ENCODE assay signal across 29 cellular contexts in the genomic region with DNA sequence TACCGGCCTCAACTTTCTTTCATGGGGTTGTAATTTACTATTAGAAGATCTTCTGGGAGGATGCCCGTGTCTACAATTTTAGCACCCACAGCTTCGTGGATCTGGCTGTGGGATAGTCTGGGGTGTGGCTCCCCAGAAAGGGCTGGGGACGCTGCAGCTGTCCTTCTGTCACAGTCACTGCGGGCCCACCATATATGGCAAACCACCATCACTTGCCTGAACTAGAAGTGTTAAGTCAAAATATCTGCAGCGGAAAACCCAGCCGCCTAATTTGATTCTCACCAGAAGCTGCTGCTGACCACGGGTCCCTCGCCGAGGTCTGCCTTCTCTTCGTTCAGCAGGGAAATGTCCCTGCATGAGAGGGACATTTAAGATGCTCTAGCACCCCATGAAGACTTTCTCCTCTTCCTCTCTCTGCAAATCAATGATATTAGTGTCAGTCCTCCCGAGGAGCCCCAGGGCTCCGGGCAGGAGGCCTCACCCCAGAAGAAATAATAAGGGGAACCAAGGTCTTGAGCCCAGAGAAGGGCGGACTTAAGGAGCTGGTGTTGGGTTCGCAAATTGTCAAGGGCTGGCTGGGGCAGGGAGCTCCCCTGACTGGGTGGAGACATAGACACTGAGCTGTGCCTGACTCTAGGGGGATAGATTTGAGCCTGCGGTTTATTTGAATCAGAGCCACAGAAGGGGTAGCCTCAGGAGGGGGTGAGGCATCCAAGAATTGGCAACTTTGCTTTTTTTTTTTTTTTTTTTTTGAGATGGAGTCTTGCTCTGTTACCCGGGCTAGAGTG. TPM values are rescaled to one million over a fixed set of nuclear protein-coding genes. Genes with fewer than 3 reads are reported as not detected.
DNase-seq lines count a peak whose midpoint lies in the region; ATAC-seq and TF ChIP-seq lines count a peak whose summit lies in the region.
"Had no signal": no experiment of that assay in that cellular context is flagged by ENCODE, and none has a peak within 500 bp of the region (broad histone marks: within the 10 kb centered on the region; RNA-seq: fewer than 3 reads in every experiment).

No MANE protein-coding gene starts in this region.

- intact Hi-C loops in left lung (cut with DNase I), result no loop called here

- no peaks in the 10 kb centered on the region for H3K36me3 Mint-ChIP-seq in T-helper 1 cell treated with Interleukin-12 subunit alpha and Interleukin-12 subunit beta and Interleukin-4 antibody, amounts not matched to agents 30 μg/mL and 1 μg/mL, for 36 hours (ENCODE audit: low read depth)

- ATAC-seq in left lung (no peak), GM19324 (IDR thresholded peaks at IDR 0.05; ENCODE audit: low FRiP score, unreplicated experiment) (no peak)
- ATAC-seq: stimulated activated memory B cell treated with anti-CD40 and anti-IgM and Interleukin-4, amounts not matched to agents 10 μg/mL and 1 μg/mL and 100 μg/mL, for 72 hours had no signal

- H3K27ac ChIP-seq in coronary artery (no peak overlapping the region), osteoblast (ENCODE audit: low read depth, low read length) (no peak overlapping the region), left lung (no peak overlapping the region)
- H3K27ac ChIP-seq: brain microvascular endothelial cell, GM23248, parathyroid adenoma, Peyer's patch, right atrium auricular region, testis had no signal

- H3K9me3 Mint-ChIP-seq in T-helper 1 cell treated with Interleukin-12 subunit alpha and Interleukin-12 subunit beta and Interleukin-4 antibody, amounts not matched to agents 30 μg/mL and 1 μg/mL, for 36 hours, result peaks cover 7% of the 10 kb centered on the region

- peaks cover 5% of the 10 kb centered on the region for H3K4me1 Mint-ChIP-seq in T-helper 1 cell treated with Interleukin-12 subunit alpha and Interleukin-12 subunit beta and Interleukin-4 antibody, amounts not matched to agents 30 μg/mL and 1 μg/mL, for 36 hours (ENCODE audit: low read depth)

- H3K79me2 ChIP-seq in osteoblast (ENCODE audit: insufficient read depth, low read length), result no peaks in the 10 kb centered on the region
- H3K79me2 ChIP-seq: parathyroid adenoma had no signal

- H3K36me3 ChIP-seq in H7 (replicated peaks; ENCODE audit: control insufficient read depth, insufficient read depth, low read length) (no peaks in the 10 kb centered on the region), osteoblast (ENCODE audit: insufficient read depth, low read length) (no peaks in the 10 kb centered on the region), left lung (no peaks in the 10 kb centered on the region)
- H3K36me3 ChIP-seq: brain microvascular endothelial cell, Peyer's patch, right atrium auricular region had no signal

- no peak overlapping the region for H3K4me2 ChIP-seq in osteoblast (ENCODE audit: insufficient read depth, low read length)

- no peak for DNase-seq in T-helper 1 cell
- DNase-seq in H7, result peak; percentile 52
- DNase-seq in coronary artery (ENCODE audit: low spot score), result peak; percentile 49
- DNase-seq in osteoblast (ENCODE audit: insufficient read length, low spot score, missing footprints), result peak; percentile 76
- no peak for DNase-seq in left lung
- DNase-seq in HPDE6-E6E7 (ENCODE audit: extremely low spot score), result no peak
- DNase-seq: 8988T; activated effector memory CD4-positive, alpha-beta T cell treated with Interleukin-2 at 50 U/mL for 16 hours; brain microvascular endothelial cell; effector CD8-positive, alpha-beta T cell; erythroblast; GM23248; HFFc6; midbrain; NCI-H1092 treated with DMSO at 0.1 percent for 48 hours; NCI-H187; NCI-H2171 treated with DMSO at 0.1 percent for 48 hours; NCI-H510A treated with DMSO at 0.1 percent for 48 hours; SHP77 treated with DMSO at 0.1 percent for 48 hours; T1000; testis had no signal

- no peaks in the 10 kb centered on the region for H4K20me1 ChIP-seq in osteoblast (ENCODE audit: insufficient read depth, low read length)

- H3K9me3 ChIP-seq in osteoblast (ENCODE audit: low read depth, low read length) (no peaks in the 10 kb centered on the region), left lung (no peaks in the 10 kb centered on the region)
- H3K9me3 ChIP-seq: Peyer's patch, testis had no signal

- H3K4me3 ChIP-seq in H7 (ENCODE audit: insufficient read depth, low read depth, low read length) (no peak overlapping the region), coronary artery (no peak overlapping the region), osteoblast (ENCODE audit: insufficient read depth, low read length) (no peak overlapping the region), left lung (no peak overlapping the region)
- H3K4me3 ChIP-seq: GM23248, Peyer's patch, right atrium auricular region, testis had no signal

- H3K4me1 ChIP-seq in osteoblast (ENCODE audit: insufficient read depth, low read length) (no peaks in the 10 kb centered on the region), left lung (peaks cover 0 to 21% of the 10 kb centered on the region in 2 donors)
- H3K4me1 ChIP-seq: parathyroid adenoma, testis had no signal

- H3K27ac Mint-ChIP-seq in T-helper 1 cell treated with Interleukin-12 subunit alpha and Interleukin-12 subunit beta and Interleukin-4 antibody, amounts not matched to agents 30 μg/mL and 1 μg/mL, for 36 hours, result no peak overlapping the region
- H3K27ac Mint-ChIP-seq: HFFc6; stimulated activated memory B cell treated with anti-CD40 and anti-IgM and Interleukin-4, amounts not matched to agents 10 μg/mL and 1 μg/mL and 100 μg/mL, for 72 hours had no signal

- peak overlapping the region; percentile 25 for H3K4me3 Mint-ChIP-seq in T-helper 1 cell treated with Interleukin-12 subunit alpha and Interleukin-12 subunit beta and Interleukin-4 antibody, amounts not matched to agents 30 μg/mL and 1 μg/mL, for 36 hours
- H3K4me3 Mint-ChIP-seq: HFFc6; stimulated activated memory B cell treated with anti-CD40 and anti-IgM and Interleukin-4, amounts not matched to agents 10 μg/mL and 1 μg/mL and 100 μg/mL, for 72 hours had no signal

- peaks cover 34% of the 10 kb centered on the region for H3K27me3 Mint-ChIP-seq in T-helper 1 cell treated with Interleukin-12 subunit alpha and Interleukin-12 subunit beta and Interleukin-4 antibody, amounts not matched to agents 30 μg/mL and 1 μg/mL, for 36 hours (ENCODE audit: low read depth)

- H3K27me3 ChIP-seq in H7 (ENCODE audit: control insufficient read depth, insufficient read depth, low read length), result peaks cover 17% of the 10 kb centered on the region
- H3K27me3 ChIP-seq in osteoblast (ENCODE audit: insufficient read depth, low read length), result peaks cover 9% of the 10 kb centered on the region
- H3K27me3 ChIP-seq in left lung, result peaks cover 12 to 38% of the 10 kb centered on the region in 2 donors
- H3K27me3 ChIP-seq: Peyer's patch, testis had no signal

- no peak overlapping the region for H2AFZ ChIP-seq in osteoblast (ENCODE audit: low read length)
- H2AFZ ChIP-seq: GM23248, parathyroid adenoma had no signal

- TF ChIP-seq CTCF in coronary artery (IDR thresholded peaks at IDR 0.05), result no peak
- TF ChIP-seq CTCF in osteoblast (IDR thresholded peaks at IDR 0.05; ENCODE audit: extremely low read depth, low read depth, low read length), result no peak
- no peak for TF ChIP-seq CTCF in left lung (IDR thresholded peaks at IDR 0.05)

RNA-seq across cellular contexts. Expression of a gene that starts 3.0 kb away (rescaled TPM):
- total RNA-seq in H7 (2014; rRNA removed; shearing (Covaris generic)), result 19.1 and 22.8 TPM in 2 replicates
- total RNA-seq in osteoblast (not detected in 2 replicates), left lung (1 to 10 TPM; 6.6 to 9.1 TPM)
- total RNA-seq: GM23248, HFFc6 had no signal

RNA-seq across cellular contexts. Expression of a gene that starts 17.2 kb away (rescaled TPM):
- not detected in 2 replicates for total RNA-seq in H7 (2014; rRNA removed; shearing (Covaris generic))
- not detected in 2 replicates for total RNA-seq in osteoblast
- not detected for total RNA-seq in left lung
- total RNA-seq: GM23248, HFFc6, lower leg skin, Peyer's patch, right atrium auricular region, urinary bladder had no signal

RNA-seq across cellular contexts. Expression of a gene that starts 26.7 kb away (rescaled TPM):
- 56.3 and 62.1 TPM in 2 replicates for total RNA-seq in H7 (2014; rRNA removed; shearing (Covaris generic))
- 41.6 and 44.8 TPM in 2 replicates for total RNA-seq in osteoblast
- 10 to 100 TPM; 52.4 to 59.1 TPM for total RNA-seq in left lung

RNA-seq across cellular contexts. Expression of a gene that starts 27.7 kb away (rescaled TPM):
- 36.8 and 37.3 TPM in 2 replicates for total RNA-seq in H7 (2014; rRNA removed; shearing (Covaris generic))
- total RNA-seq in osteoblast, result 22.4 and 24.2 TPM in 2 replicates
- 10 to 100 TPM; 22.1 to 24.7 TPM for total RNA-seq in left lung

Comparison
In these comparisons a context has a peak if more than half of its experiments do, and no peak if none do; other contexts are left out.
1. DNase-seq: peak in H7 (single experiment), coronary artery (single experiment) and osteoblast (single experiment); none in T-helper 1 cell (0 of 5), left lung (0 of 2) and HPDE6-E6E7 (single experiment).